11 cellular contexts compared by ENCODE assay signal in the genomic region with DNA sequence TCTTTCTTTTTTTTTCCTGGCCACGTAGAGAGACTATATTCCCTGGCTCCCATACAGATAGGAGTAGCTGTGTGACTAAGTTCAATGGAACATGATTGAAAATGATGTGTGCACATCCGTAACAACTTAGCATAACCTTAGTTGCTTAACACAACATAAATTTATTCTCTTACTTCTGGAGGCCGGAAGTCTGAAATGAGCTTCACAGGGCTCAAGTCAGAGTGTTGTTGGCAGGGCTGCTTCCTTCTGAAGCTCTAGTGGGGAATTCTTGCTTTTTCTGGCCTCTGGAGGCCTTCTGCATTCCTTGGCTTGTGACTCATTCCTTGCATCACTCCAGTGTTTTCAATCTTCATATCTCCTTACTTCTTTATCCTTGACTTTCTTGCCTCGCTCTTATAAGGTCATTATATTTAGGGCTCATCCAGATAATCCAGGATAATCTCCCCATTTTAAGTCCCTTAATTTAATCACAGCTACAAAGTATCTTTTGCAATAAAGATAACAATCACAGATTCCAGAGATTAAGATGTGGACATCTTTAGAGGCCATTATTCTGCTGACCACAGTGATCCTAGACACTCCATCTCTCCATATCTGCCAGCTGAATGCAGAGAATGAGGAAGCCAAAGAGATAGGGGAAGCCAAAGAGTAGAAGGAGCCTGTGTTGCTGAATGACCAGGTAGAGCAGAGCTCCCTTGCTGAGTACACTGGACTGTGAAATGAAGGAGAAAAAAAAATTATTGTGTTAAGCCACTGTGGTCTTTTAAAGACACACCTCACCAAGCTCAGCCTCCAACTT. TPM values are rescaled to one million over a fixed set of nuclear protein-coding genes. Genes with fewer than 3 reads are reported as not detected.
A peak's percentile ranks its signal among the peaks of the same experiment; 100 is the strongest.
DNase-seq lines count a peak whose midpoint lies in the region; ATAC-seq, FAIRE-seq and TF ChIP-seq lines count a peak whose summit lies in the region.
"Had no signal": no experiment of that assay in that cellular context is flagged by ENCODE, and none has a peak within 500 bp of the region (broad histone marks: within the 10 kb centered on the region; RNA-seq: fewer than 3 reads in every experiment).

No MANE protein-coding gene starts in this region.

- peak in 1 of 2 experiments; percentile 28; a peak in 3 of 5 replicates for TF ChIP-seq RAD21 in A549 (conservative IDR thresholded peaks at IDR 0.05 in 1 of 2, IDR thresholded peaks at IDR 0.05 in 1 of 2)

- H3K4me1 ChIP-seq in A549, result peaks cover 48% of the 10 kb centered on the region

- no peaks in the 10 kb centered on the region for H3K4me1 Mint-ChIP-seq in stimulated activated effector memory CD8-positive, alpha-beta T cell treated with anti-CD3 and anti-CD28 coated beads, Interleukin-12 subunit alpha, Interleukin-12 subunit beta, amount 100 ng/mL, for 72 hours
- H3K4me1 Mint-ChIP-seq: CD4-positive, CD25-positive, alpha-beta regulatory T cell had no signal

- DNase-seq in A549 (ENCODE audit: low read depth in 1 of 2, low spot score in 1 of 2), result peak; percentile 85 to 92
- peak; percentile 67 for DNase-seq in HK-2 (ENCODE audit: unreplicated experiment)
- peak; percentile 99 for DNase-seq in astrocyte of the spinal cord (ENCODE audit: low read depth, low spot score)
- peak; percentile 97 for DNase-seq in kidney tubule cell (ENCODE audit: low spot score)
- DNase-seq in stimulated activated effector memory CD8-positive, alpha-beta T cell treated with anti-CD3 and anti-CD28 coated beads, Interleukin-12 subunit alpha, Interleukin-12 subunit beta, amount 100 ng/mL, for 72 hours (ENCODE audit: low spot score in 2 of 2), result no peak
- no peak for DNase-seq in RPMI8226
- DNase-seq in DMS79 (lab: John Stamatoyannopoulos, UW), result no peak
- DNase-seq in NCI-H2171 (lab: John Stamatoyannopoulos, UW), result no peak
- DNase-seq: CD4-positive, CD25-positive, alpha-beta regulatory T cell; effector memory CD4-positive, alpha-beta T cell; SHP77 treated with DMSO at 0.1 percent for 48 hours had no signal

- no peak for FAIRE-seq in A549 (lab: Jason Lieb, UNC)

- H3K9me3 Mint-ChIP-seq in stimulated activated effector memory CD8-positive, alpha-beta T cell treated with anti-CD3 and anti-CD28 coated beads, Interleukin-12 subunit alpha, Interleukin-12 subunit beta, amount 100 ng/mL, for 72 hours, result no peaks in the 10 kb centered on the region
- H3K9me3 Mint-ChIP-seq: CD4-positive, CD25-positive, alpha-beta regulatory T cell had no signal

- 9% methylated on average over 4 of the region's 4 CpGs for WGBS in A549 (ENCODE audit: missing lambda C conversion rate)

- CTCF ChIA-PET in A549 (lab: Yijun Ruan, JAX), result interaction anchor here (0.7 to 1.1 kb wide), 5 partner anchors 19 to 771 kb away, joined by 3 to 4 read pairs (median 3); no protein-coding TSS in a partner anchor

- TF ChIP-seq POLR2A in A549 (IDR thresholded peaks at IDR 0.05; ENCODE audit: low read length), result no peak

- no peaks in the 10 kb centered on the region for H3K9me3 ChIP-seq in A549

- peak overlapping the region; percentile 84 to 90 for H3K27ac ChIP-seq in A549

- POLR2A ChIA-PET in A549 (lab: Yijun Ruan, JAX), result interaction anchor here (0.5 to 1.5 kb wide), 7 partner anchors 15 to 471 kb away, joined by 3 to 12 read pairs (median 3); a partner anchor contains a TSS

- in situ Hi-C loops in astrocyte of the spinal cord (cut with HindIII; ENCODE audit: low sequenced_read_pairs), result no loop called here

- no peak overlapping the region for H3K4me3 Mint-ChIP-seq in stimulated activated effector memory CD8-positive, alpha-beta T cell treated with anti-CD3 and anti-CD28 coated beads, Interleukin-12 subunit alpha, Interleukin-12 subunit beta, amount 100 ng/mL, for 72 hours
- H3K4me3 Mint-ChIP-seq: CD4-positive, CD25-positive, alpha-beta regulatory T cell had no signal

- TF ChIP-seq EP300 in A549 (IDR thresholded peaks at IDR 0.05), result peak; percentile 11 to 67; a peak in 2 of 5 replicates

- no peak overlapping the region for H3K4me3 ChIP-seq in A549
- no peak overlapping the region for H3K4me3 ChIP-seq in astrocyte of the spinal cord (ENCODE audit: low read depth, low read length)

- peak; percentile 95 to 99 for ATAC-seq in A549
- no peak for ATAC-seq in stimulated activated effector memory CD8-positive, alpha-beta T cell treated with anti-CD3 and anti-CD28 coated beads, Interleukin-12 subunit alpha, Interleukin-12 subunit beta, amount 100 ng/mL, for 72 hours

- no peak overlapping the region for H3K27ac Mint-ChIP-seq in stimulated activated effector memory CD8-positive, alpha-beta T cell treated with anti-CD3 and anti-CD28 coated beads, Interleukin-12 subunit alpha, Interleukin-12 subunit beta, amount 100 ng/mL, for 72 hours

- no peak for TF ChIP-seq CTCF in A549 (IDR thresholded peaks at IDR 0.05)
- TF ChIP-seq CTCF in astrocyte of the spinal cord (IDR thresholded peaks at IDR 0.05; ENCODE audit: low read depth, low read length), result no peak

- peak overlapping the region; percentile 67 for H3K4me2 ChIP-seq in A549

- no peaks in the 10 kb centered on the region for H3K36me3 Mint-ChIP-seq in stimulated activated effector memory CD8-positive, alpha-beta T cell treated with anti-CD3 and anti-CD28 coated beads, Interleukin-12 subunit alpha, Interleukin-12 subunit beta, amount 100 ng/mL, for 72 hours
- H3K36me3 Mint-ChIP-seq: CD4-positive, CD25-positive, alpha-beta regulatory T cell had no signal

TF ChIP-seq in A549, 52 proteins besides CTCF, POLR2A, EP300 and RAD21:
- TF ChIP-seq SREBF2 (IDR thresholded peaks at IDR 0.05), result no peak
- no peak for TF ChIP-seq NR3C1 (IDR thresholded peaks at IDR 0.05)
- no peak for TF ChIP-seq TP53 (CRISPR knock-in tag; IDR thresholded peaks at IDR 0.05)
- TF ChIP-seq HOXA7 (CRISPR knock-in tag; IDR thresholded peaks at IDR 0.05), result no peak
- TF ChIP-seq SMC3 (IDR thresholded peaks at IDR 0.05), result peak; percentile 24; the same call in 1 of the 3 replicates
- peak; percentile 94 for TF ChIP-seq FOSL2 (IDR thresholded peaks at IDR 0.05)
- peak; percentile 98 for TF ChIP-seq FOSL2 (CRISPR knock-in tag; IDR thresholded peaks at IDR 0.05)
- TF ChIP-seq MAFK (IDR thresholded peaks at IDR 0.05; ENCODE audit: partially characterized antibody), result peak; percentile 94
- TF ChIP-seq GATA3 (IDR thresholded peaks at IDR 0.05; ENCODE audit: borderline replicate concordance), result peak; percentile 82; the same call in 1 of the 2 replicates
- no peak for TF ChIP-seq HOXB13 (CRISPR knock-in tag; IDR thresholded peaks at IDR 0.05; ENCODE audit: low read depth)
- peak; percentile 84 for TF ChIP-seq JUNB (IDR thresholded peaks at IDR 0.05)
- TF ChIP-seq, protein P1, sequence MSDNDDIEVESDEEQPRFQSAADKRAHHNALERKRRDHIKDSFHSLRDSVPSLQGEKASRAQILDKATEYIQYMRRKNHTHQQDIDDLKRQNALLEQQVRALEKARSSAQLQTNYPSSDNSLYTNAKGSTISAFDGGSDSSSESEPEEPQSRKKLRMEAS (IDR thresholded peaks at IDR 0.05), result peak; percentile 46
- no peak for TF ChIP-seq PHF8 (IDR thresholded peaks at IDR 0.05; ENCODE audit: borderline replicate concordance, low read depth)
- TF ChIP-seq, protein P2, sequence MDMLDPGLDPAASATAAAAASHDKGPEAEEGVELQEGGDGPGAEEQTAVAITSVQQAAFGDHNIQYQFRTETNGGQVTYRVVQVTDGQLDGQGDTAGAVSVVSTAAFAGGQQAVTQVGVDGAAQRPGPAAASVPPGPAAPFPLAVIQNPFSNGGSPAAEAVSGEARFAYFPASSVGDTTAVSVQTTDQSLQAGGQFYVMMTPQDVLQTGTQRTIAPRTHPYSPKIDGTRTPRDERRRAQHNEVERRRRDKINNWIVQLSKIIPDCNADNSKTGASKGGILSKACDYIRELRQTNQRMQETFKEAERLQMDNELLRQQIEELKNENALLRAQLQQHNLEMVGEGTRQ (IDR thresholded peaks at IDR 0.05), result no peak
- peak; percentile 64 to 93; a peak in 3 of 4 replicates for TF ChIP-seq CEBPB (IDR thresholded peaks at IDR 0.05)
- TF ChIP-seq JUN (IDR thresholded peaks at IDR 0.05), result peak; percentile 78 to 83; a peak in 4 of 5 replicates
- TF ChIP-seq, protein P3, sequence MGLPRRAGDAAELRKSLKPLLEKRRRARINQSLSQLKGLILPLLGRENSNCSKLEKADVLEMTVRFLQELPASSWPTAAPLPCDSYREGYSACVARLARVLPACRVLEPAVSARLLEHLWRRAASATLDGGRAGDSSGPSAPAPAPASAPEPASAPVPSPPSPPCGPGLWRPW (IDR thresholded peaks at IDR 0.05), result peak; percentile 74; the same call in 1 of the 2 replicates
- no peak for TF ChIP-seq FOXS1 (CRISPR knock-in tag; IDR thresholded peaks at IDR 0.05)
- TF ChIP-seq, protein P4, sequence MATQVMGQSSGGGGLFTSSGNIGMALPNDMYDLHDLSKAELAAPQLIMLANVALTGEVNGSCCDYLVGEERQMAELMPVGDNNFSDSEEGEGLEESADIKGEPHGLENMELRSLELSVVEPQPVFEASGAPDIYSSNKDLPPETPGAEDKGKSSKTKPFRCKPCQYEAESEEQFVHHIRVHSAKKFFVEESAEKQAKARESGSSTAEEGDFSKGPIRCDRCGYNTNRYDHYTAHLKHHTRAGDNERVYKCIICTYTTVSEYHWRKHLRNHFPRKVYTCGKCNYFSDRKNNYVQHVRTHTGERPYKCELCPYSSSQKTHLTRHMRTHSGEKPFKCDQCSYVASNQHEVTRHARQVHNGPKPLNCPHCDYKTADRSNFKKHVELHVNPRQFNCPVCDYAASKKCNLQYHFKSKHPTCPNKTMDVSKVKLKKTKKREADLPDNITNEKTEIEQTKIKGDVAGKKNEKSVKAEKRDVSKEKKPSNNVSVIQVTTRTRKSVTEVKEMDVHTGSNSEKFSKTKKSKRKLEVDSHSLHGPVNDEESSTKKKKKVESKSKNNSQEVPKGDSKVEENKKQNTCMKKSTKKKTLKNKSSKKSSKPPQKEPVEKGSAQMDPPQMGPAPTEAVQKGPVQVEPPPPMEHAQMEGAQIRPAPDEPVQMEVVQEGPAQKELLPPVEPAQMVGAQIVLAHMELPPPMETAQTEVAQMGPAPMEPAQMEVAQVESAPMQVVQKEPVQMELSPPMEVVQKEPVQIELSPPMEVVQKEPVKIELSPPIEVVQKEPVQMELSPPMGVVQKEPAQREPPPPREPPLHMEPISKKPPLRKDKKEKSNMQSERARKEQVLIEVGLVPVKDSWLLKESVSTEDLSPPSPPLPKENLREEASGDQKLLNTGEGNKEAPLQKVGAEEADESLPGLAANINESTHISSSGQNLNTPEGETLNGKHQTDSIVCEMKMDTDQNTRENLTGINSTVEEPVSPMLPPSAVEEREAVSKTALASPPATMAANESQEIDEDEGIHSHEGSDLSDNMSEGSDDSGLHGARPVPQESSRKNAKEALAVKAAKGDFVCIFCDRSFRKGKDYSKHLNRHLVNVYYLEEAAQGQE (IDR thresholded peaks at IDR 0.05), result no peak
TF ChIP-seq in A549: peak in this region for 9.

RNA-seq across cellular contexts. Expression of a gene that starts 21.0 kb away (rescaled TPM):
- 99.4 and 149 TPM in 2 replicates for polyA plus RNA-seq in A549 (2011; rRNA removed)
- 35.3 and 41.6 TPM in 2 replicates for polyA plus RNA-seq in A549 (2012; cell fraction: cytosol; rRNA removed)
- polyA plus RNA-seq in A549 (2012; cell fraction: nucleus; rRNA removed), result 30.4 and 68.7 TPM in 2 replicates
- 174 to 187 TPM (median 174 TPM) in 3 replicates for polyA plus RNA-seq in A549 (2017; fragmentation: RNase III; extraction: RNeasy Plus Mini Kit Qiagen cat#74134 plus additional on column Dnase treatment)
- 19.7 and 24.8 TPM in 2 replicates for polyA minus RNA-seq in A549 (2011; rRNA and poly(A)+ RNA removed)

Comparison
In these comparisons a context has a peak if more than half of its experiments do, and no peak if none do; other contexts are left out.
1. DNase-seq: peak in A549 (2 of 2), HK-2 (single experiment), astrocyte of the spinal cord (single experiment) and kidney tubule cell (single experiment); none in stimulated activated effector memory CD8-positive, alpha-beta T cell treated with anti-CD3 and anti-CD28 coated beads, Interleukin-12 subunit alpha, Interleukin-12 subunit beta, amount 100 ng/mL, for 72 hours (0 of 2), RPMI8226 (single experiment), DMS79 (single experiment) and NCI-H2171 (single experiment).